8 cellular contexts compared by ENCODE assay signal in the genomic region with DNA sequence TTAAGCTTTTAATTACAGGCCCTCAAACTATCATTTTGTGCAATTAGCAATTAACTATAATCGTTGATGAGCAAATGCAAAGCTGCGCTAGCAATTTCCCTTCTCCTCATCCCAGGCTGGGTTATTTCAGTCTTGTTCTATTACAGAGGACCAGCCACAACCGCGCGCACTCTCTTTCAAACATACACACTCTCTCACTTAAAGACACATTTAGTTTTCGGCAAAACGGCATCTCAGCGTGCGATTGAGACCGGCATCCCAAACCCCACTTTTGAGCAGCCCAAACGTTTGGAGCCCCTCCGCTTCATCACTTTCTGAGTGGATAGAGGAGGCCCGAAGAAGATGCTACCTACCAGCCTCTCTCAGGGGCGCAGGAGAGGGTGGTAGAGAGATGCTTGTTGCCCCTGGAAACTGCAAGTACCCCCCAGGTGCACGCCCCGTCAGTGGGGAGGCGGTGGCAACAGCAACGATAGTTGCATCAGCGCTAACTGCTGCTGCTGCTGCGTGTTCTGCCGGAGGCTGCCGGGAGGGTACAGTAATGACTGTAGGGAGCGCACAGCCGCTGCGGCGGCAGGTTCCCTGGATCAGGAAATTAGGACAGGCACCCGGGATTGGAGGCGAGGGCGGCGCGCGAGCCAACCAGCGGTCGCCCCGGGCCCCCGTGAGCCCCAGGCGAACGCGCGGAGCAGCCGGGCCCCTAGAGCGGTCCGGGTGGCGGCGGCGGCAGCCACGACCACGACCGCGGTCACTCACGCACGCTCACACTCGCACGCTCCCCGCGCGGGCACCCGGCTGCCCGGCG. TPM values are rescaled to one million over a fixed set of nuclear protein-coding genes. Genes with fewer than 3 reads are reported as not detected.
DNase-seq lines count a peak whose midpoint lies in the region; ATAC-seq, FAIRE-seq and TF ChIP-seq lines count a peak whose summit lies in the region.

No MANE protein-coding gene starts in this region.

- H3K27me3 ChIP-seq in keratinocyte (ENCODE audit: control insufficient read depth, extremely low read depth, insufficient read depth, low read length): peaks cover 13% of the 10 kb centered on the region
- no peaks in the 10 kb centered on the region for H3K27me3 ChIP-seq in smooth muscle cell (ENCODE audit: low read depth)

- no peaks in the 10 kb centered on the region for H3F3A ChIP-seq in smooth muscle cell (ENCODE audit: low read depth)

- peaks cover 18% of the 10 kb centered on the region for H3K4me1 ChIP-seq in keratinocyte (ENCODE audit: control insufficient read depth, extremely low read depth, insufficient read depth, low read length)
- no peaks in the 10 kb centered on the region for H3K4me1 ChIP-seq in smooth muscle cell (ENCODE audit: low read depth)

- dilution Hi-C loops in keratinocyte (cut with MboI; ENCODE audit: extremely low pct_ligation_motif_present, low sequenced_read_pairs): no loop called here

- H3K4me2 ChIP-seq in keratinocyte (ENCODE audit: control insufficient read depth, extremely low read depth, insufficient read depth, low read depth, low read length): peak overlapping the region; percentile 79
- peak overlapping the region; percentile 91 for H3K4me2 ChIP-seq in smooth muscle cell

- ATAC-seq in HG02884 (IDR thresholded peaks at IDR 0.05; ENCODE audit: unreplicated experiment) (peak; percentile 36), HG03457 (IDR thresholded peaks at IDR 0.05; ENCODE audit: unreplicated experiment) (no peak)

- H3K27ac ChIP-seq in caudate nucleus (ENCODE audit: low read depth, low read length): peak overlapping the region; percentile 77
- no peak overlapping the region for H3K27ac ChIP-seq in keratinocyte (ENCODE audit: control insufficient read depth, insufficient read depth, low read length)
- no peak overlapping the region for H3K27ac ChIP-seq in smooth muscle cell (ENCODE audit: low read depth)

- H3K36me3 ChIP-seq in keratinocyte (ENCODE audit: control insufficient read depth in 2 of 2, extremely low read depth in 1 of 2, insufficient read depth in 2 of 2, low read length in 2 of 2): no peaks in the 10 kb centered on the region
- no peaks in the 10 kb centered on the region for H3K36me3 ChIP-seq in smooth muscle cell (ENCODE audit: low read depth)

- no peaks in the 10 kb centered on the region for H3K9me3 ChIP-seq in keratinocyte (ENCODE audit: control insufficient read depth, low read depth, low read length)
- H3K9me3 ChIP-seq in smooth muscle cell (replicated peaks; ENCODE audit: low read depth): no peaks in the 10 kb centered on the region

- H3K4me3 ChIP-seq in keratinocyte (ENCODE audit: control insufficient read depth in 2 of 3, extremely low read depth in 1 of 3, insufficient read depth in 2 of 3, low read depth in 1 of 3, low read length in 3 of 3) (peak overlapping the region; percentile 54 to 78 (median 70)), smooth muscle cell (peak overlapping the region; percentile 84)

- H3K79me2 ChIP-seq in keratinocyte (ENCODE audit: control insufficient read depth, insufficient read depth, low read length) (no peaks in the 10 kb centered on the region), smooth muscle cell (ENCODE audit: low read depth) (peaks cover 23% of the 10 kb centered on the region)

- DNase-seq in GM12891 (ENCODE audit: insufficient read length, low spot score) (peak; percentile 30), NCI-H187 treated with DMSO at 0.1 percent for 48 hours (lab: John Stamatoyannopoulos, UW) (peak; percentile 64), T1000 (lab: John Stamatoyannopoulos, UW) (peak; percentile 62), caudate nucleus (lab: John Stamatoyannopoulos, UW) (peak in 55 of 61 donors; percentile 22 to 91 (median 76)), keratinocyte (ENCODE audit: low read depth, low spot score) (peak; percentile 11), smooth muscle cell (lab: John Stamatoyannopoulos, UW; ENCODE audit: unreplicated experiment) (peak; percentile 41)

- 3% methylated on average over 52 of the region's 60 CpGs for WGBS in smooth muscle cell (ENCODE audit: low lambda C conversion rate)

- FAIRE-seq in GM12891 (lab: Jason Lieb, UNC) (peak; percentile 92), keratinocyte (lab: Jason Lieb, UNC) (no peak)

- peak overlapping the region; percentile 66 for H2AFZ ChIP-seq in keratinocyte (ENCODE audit: control insufficient read depth, low read length)
- peak overlapping the region; percentile 96 for H2AFZ ChIP-seq in smooth muscle cell (ENCODE audit: low read depth)

- TF ChIP-seq CTCF in keratinocyte (optimal IDR thresholded peaks at IDR 0.05 in 1 of 3, IDR thresholded peaks at IDR 0.05 in 1 of 3, conservative IDR thresholded peaks at IDR 0.05 in 1 of 3; ENCODE audit: extremely low read depth in 1 of 3, insufficient read depth in 2 of 3, low read length in 3 of 3) (peak in 2 of 3 experiments; percentile 10 to 44), smooth muscle cell (IDR thresholded peaks at IDR 0.05; ENCODE audit: borderline replicate concordance, insufficient read depth, poor library complexity, severe bottlenecking) (no peak)

- H4K20me1 ChIP-seq in keratinocyte (ENCODE audit: control insufficient read depth, extremely low read depth, insufficient read depth, low read length): no peaks in the 10 kb centered on the region
- H4K20me1 ChIP-seq in smooth muscle cell (ENCODE audit: low read depth): peaks cover 27% of the 10 kb centered on the region

- TF ChIP-seq POLR2A in GM12891 (IDR thresholded peaks at IDR 0.05; ENCODE audit: low read depth, low read length): no peak

- H3K9me1 ChIP-seq in keratinocyte (ENCODE audit: control insufficient read depth, extremely low read depth, insufficient read depth, low read length): no peaks in the 10 kb centered on the region

- peak overlapping the region; percentile 31 for H3K9ac ChIP-seq in keratinocyte (ENCODE audit: control insufficient read depth, extremely low read depth, insufficient read depth, low read length)
- H3K9ac ChIP-seq in smooth muscle cell (ENCODE audit: low read depth): peak overlapping the region; percentile 26

TF ChIP-seq in GM12891, 5 proteins besides CTCF, POLR2A, EP300 and RAD21:
- TF ChIP-seq POU2F2 (IDR thresholded peaks at IDR 0.05; ENCODE audit: low read depth, low read length) (no peak), PAX5 (IDR thresholded peaks at IDR 0.05; ENCODE audit: insufficient read depth, low read length, severe bottlenecking) (no peak), SPI1 (IDR thresholded peaks at IDR 0.05; ENCODE audit: low read depth, low read length) (no peak), TAF1 (IDR thresholded peaks at IDR 0.05; ENCODE audit: low read depth, low read length) (no peak), POLR2AphosphoS5 (IDR thresholded peaks at IDR 0.05; ENCODE audit: low read depth, low read length) (no peak)

RNA-seq across cellular contexts. Expression of a gene that starts 0.5 kb away (rescaled TPM):
- polyA plus RNA-seq in GM12891 (2012; ENCODE audit: low read depth, missing spikeins): 4.5 TPM
- polyA plus RNA-seq in keratinocyte (6.1 to 7.4 TPM (median 7.0 TPM) in 3 replicates), smooth muscle cell (14.1 and 20.0 TPM in 2 replicates)
- 41.8 TPM for polyA plus RNA-seq in keratinocyte (2011; ENCODE audit: low read depth)
- 3.1 and 5.3 TPM in 2 replicates for polyA plus RNA-seq in keratinocyte (2011; cell fraction: cytosol; rRNA removed)
- polyA plus RNA-seq in keratinocyte (2011; cell fraction: nucleus; rRNA removed): 15.8 and 19.1 TPM in 2 replicates
- 5.7 and 16.4 TPM in 2 replicates for polyA plus RNA-seq in keratinocyte (2012; ENCODE audit: low replicate concordance)
- polyA minus RNA-seq in keratinocyte: 7.9 to 19.2 TPM (median 16.8 TPM) in 3 replicates
- polyA minus RNA-seq in keratinocyte (2011; cell fraction: cytosol; rRNA and poly(A)+ RNA removed): 5.9 TPM
- polyA minus RNA-seq in keratinocyte (2011; cell fraction: nucleus; rRNA and poly(A)+ RNA removed): 16.6 and 24.3 TPM in 2 replicates
- total RNA-seq in smooth muscle cell: 25.2 and 37.5 TPM in 2 replicates

Comparison
In these comparisons a context has a peak if more than half of its experiments do, and no peak if none do; other contexts are left out.
1. DNase-seq: peak in every context shown above with its lines; median percentile 76 in caudate nucleus; 64 in NCI-H187 treated with DMSO at 0.1 percent for 48 hours; 62 in T1000; 41 in smooth muscle cell; 30 in GM12891; 11 in keratinocyte.